In the genomic region with DNA sequence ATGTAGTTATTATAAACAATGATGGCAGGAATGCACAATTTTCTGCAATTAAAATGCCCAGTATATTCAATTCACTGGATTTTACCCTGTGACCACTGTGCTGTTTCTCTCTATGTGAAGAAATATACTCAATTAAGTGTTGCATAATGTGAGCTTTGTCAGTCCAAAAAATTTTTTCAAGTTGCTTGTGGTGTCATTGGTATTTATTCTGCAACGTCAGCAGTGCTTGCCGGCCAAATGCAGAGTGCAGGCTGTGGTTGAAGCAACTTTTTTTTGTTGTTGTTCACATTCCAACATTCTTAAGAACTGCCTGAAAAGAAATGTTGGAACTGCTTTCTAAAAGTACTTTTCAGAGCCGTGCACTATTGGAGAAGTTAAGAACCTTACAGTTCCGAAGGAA, we compare ENCODE assay signal across 9 cellular contexts.
DNase-seq lines count a peak whose midpoint lies in the region; ATAC-seq, FAIRE-seq and TF ChIP-seq lines count a peak whose summit lies in the region.
"Had no signal": no experiment of that assay in that cellular context is flagged by ENCODE, and none has a peak within 500 bp of the region (broad histone marks: within the 10 kb centered on the region; RNA-seq: fewer than 3 reads in every experiment).

No MANE protein-coding gene starts in this region.

- no peaks in the 10 kb centered on the region for H3K9me3 Mint-ChIP-seq in astrocyte (ENCODE audit: unreplicated experiment)
- H3K9me3 Mint-ChIP-seq: CD8-positive, alpha-beta T cell had no signal

- H3K36me3 ChIP-seq in astrocyte (ENCODE audit: insufficient read depth, low read length) (no peaks in the 10 kb centered on the region), psoas muscle (ENCODE audit: insufficient read depth in 1 of 2, low read depth in 1 of 2) (no peaks in the 10 kb centered on the region)

- H3K36me3 Mint-ChIP-seq in astrocyte (ENCODE audit: low read depth, unreplicated experiment), result no peaks in the 10 kb centered on the region
- H3K36me3 Mint-ChIP-seq: CD8-positive, alpha-beta T cell had no signal

- H3K9me3 ChIP-seq in astrocyte (ENCODE audit: insufficient read depth, low read depth, low read length) (no peaks in the 10 kb centered on the region), psoas muscle (no peaks in the 10 kb centered on the region)

- H3K4me1 ChIP-seq in astrocyte (ENCODE audit: insufficient read depth, low read length), result peaks cover 4% of the 10 kb centered on the region
- H3K4me1 ChIP-seq in psoas muscle, result peaks cover 8% of the 10 kb centered on the region

- intact Hi-C loops in left cardiac atrium (cut with DNase I), result no loop called here
- intact Hi-C loops in psoas muscle (cut with DNase I), result loop anchor here (2.0 to 10.0 kb wide), 2 partner anchors 21 to 61 kb away; no protein-coding TSS in a partner anchor

- H3K9ac ChIP-seq in astrocyte (ENCODE audit: low read length), result no peak overlapping the region

- H3K27me3 ChIP-seq in astrocyte (ENCODE audit: insufficient read depth, low read length) (no peaks in the 10 kb centered on the region), psoas muscle (ENCODE audit: insufficient read depth in 3 of 3, low read length in 2 of 3) (no peaks in the 10 kb centered on the region)

- H3K27me3 Mint-ChIP-seq in astrocyte (ENCODE audit: low read depth, unreplicated experiment), result no peaks in the 10 kb centered on the region

- H3K4me1 Mint-ChIP-seq in astrocyte (ENCODE audit: low read depth, unreplicated experiment), result peaks cover 26% of the 10 kb centered on the region

- H3K27ac ChIP-seq in astrocyte (ENCODE audit: low read depth, low read length) (no peak overlapping the region), psoas muscle (no peak overlapping the region)

- no peak overlapping the region for H3K4me3 ChIP-seq in astrocyte (ENCODE audit: insufficient read depth, low read depth, low read length)
- no peak overlapping the region for H3K4me3 ChIP-seq in psoas muscle

- no peak overlapping the region for H2AFZ ChIP-seq in astrocyte (ENCODE audit: low read depth, low read length)

- ATAC-seq in left cardiac atrium (peak; percentile 92 to 94), psoas muscle (peak; percentile 42 to 82 (median 56))
- ATAC-seq: CD8-positive, alpha-beta T cell had no signal

- WGBS in psoas muscle, 3 donors, result 17 to 34% (median 23%) methylated on average over 4 of the region's 4 CpGs

- DNase-seq in AG09319 (ENCODE audit: extremely low read depth, low read depth) (peak; percentile 91), astrocyte (ENCODE audit: low read depth) (peak; percentile 91), left cardiac atrium (peak; percentile 70), psoas muscle (peak; percentile 69 to 85), DMS53 (lab: John Stamatoyannopoulos, UW) (no peak), iPS-NIHi11 (ENCODE audit: low spot score) (no peak), SHP77 treated with DMSO at 0.1 percent for 48 hours (lab: John Stamatoyannopoulos, UW) (no peak)
- DNase-seq in activated CD4-positive, CD25-positive, alpha-beta regulatory T cell treated with anti-CD3 and anti-CD28 coated beads, Interleukin-2, amount 50 U/mL, for 72 hours, result no peak
- DNase-seq: CD8-positive, alpha-beta T cell had no signal

- H4K20me1 ChIP-seq in astrocyte (ENCODE audit: insufficient read depth, low read length), result no peaks in the 10 kb centered on the region

- no peak for FAIRE-seq in astrocyte (lab: Jason Lieb, UNC)

- TF ChIP-seq CTCF in AG09319 (IDR thresholded peaks at IDR 0.05; ENCODE audit: low read depth, low read length) (no peak), astrocyte (IDR thresholded peaks at IDR 0.05; ENCODE audit: insufficient read depth, low read depth, low read length) (no peak), psoas muscle (IDR thresholded peaks at IDR 0.05) (no peak)

- peak overlapping the region; percentile 37 for H3K4me2 ChIP-seq in astrocyte (ENCODE audit: low read length)

- no peak overlapping the region for H3K4me3 Mint-ChIP-seq in astrocyte (ENCODE audit: unreplicated experiment)
- H3K4me3 Mint-ChIP-seq: CD8-positive, alpha-beta T cell had no signal

- no peaks in the 10 kb centered on the region for H3K79me2 ChIP-seq in astrocyte (ENCODE audit: insufficient read depth, low read length)

- peak overlapping the region; percentile 35 for H3K27ac Mint-ChIP-seq in astrocyte (ENCODE audit: unreplicated experiment)
- H3K27ac Mint-ChIP-seq: CD8-positive, alpha-beta T cell had no signal

Comparison
In these comparisons a context has a peak if more than half of its experiments do, and no peak if none do; other contexts are left out.
1. DNase-seq: peak in AG09319 (single experiment), astrocyte (single experiment), left cardiac atrium (single experiment) and psoas muscle (2 of 2); none in DMS53 (single experiment), iPS-NIHi11 (single experiment), SHP77 treated with DMSO at 0.1 percent for 48 hours (single experiment) and activated CD4-positive, CD25-positive, alpha-beta regulatory T cell treated with anti-CD3 and anti-CD28 coated beads, Interleukin-2, amount 50 U/mL, for 72 hours (single experiment).
2. intact Hi-C loops: an anchor here in psoas muscle (2.0 to 10.0 kb wide); none called in left cardiac atrium.